Comparison of ENCODE assay signal across 19 cellular contexts in genomic region chr17:8953152-8953885, GRCh38. TPM values are rescaled to one million over a fixed set of nuclear protein-coding genes. Genes with fewer than 3 reads are reported as not detected.
DNase-seq lines count a peak whose midpoint lies in the region; ATAC-seq, FAIRE-seq and TF ChIP-seq lines count a peak whose summit lies in the region.
"Had no signal": no experiment of that assay in that cellular context is flagged by ENCODE, and none has a peak within 500 bp of the region (broad histone marks: within the 10 kb centered on the region; RNA-seq: fewer than 3 reads in every experiment).

No MANE protein-coding gene starts in this region.

- H3K9me3 ChIP-seq in DND-41 (ENCODE audit: insufficient read depth, low read length, severe bottlenecking) (no peaks in the 10 kb centered on the region), osteoblast (ENCODE audit: low read depth, low read length) (no peaks in the 10 kb centered on the region)
- no peaks in the 10 kb centered on the region for H3K9me3 ChIP-seq in naive thymus-derived CD4-positive, alpha-beta T cell (ENCODE audit: control insufficient read depth in 2 of 3, low read length in 3 of 3)
- H3K9me3 ChIP-seq: BE2C, body of pancreas had no signal

- peaks cover 0 to 17% (median 0%) of the 10 kb centered on the region in 7 donors for H3K9me3 Mint-ChIP-seq in CD14-positive monocyte
- no peaks in the 10 kb centered on the region for H3K9me3 Mint-ChIP-seq in activated T-helper 17 cell treated with anti-CD3 and anti-CD28 coated beads, Interleukin-2, amount 50 U/mL, for 72 hours
- H3K9me3 Mint-ChIP-seq in naive thymus-derived CD4-positive, alpha-beta T cell, result peaks cover 0 to 24% (median 3%) of the 10 kb centered on the region in 11 donors
- H3K9me3 Mint-ChIP-seq: GM23338 had no signal

- H3K4me3 ChIP-seq in DND-41 (ENCODE audit: low read depth in 1 of 2, low read length in 2 of 2) (no peak overlapping the region), osteoblast (ENCODE audit: insufficient read depth, low read length) (no peak overlapping the region)
- H3K4me3 ChIP-seq in naive thymus-derived CD4-positive, alpha-beta T cell (ENCODE audit: low read length), result peak overlapping the region; percentile 22
- H3K4me3 ChIP-seq: body of pancreas, GM23338, skin epidermis had no signal

- CTCF ChIA-PET in naive thymus-derived CD4-positive, alpha-beta T cell (lab: Charles Lee), result interaction anchor here (0.8 to 1.5 kb wide), 7 partner anchors 9 to 58 kb away, joined by 3 to 8 read pairs (median 3); partner anchors contain the start of gene PIK3R5

- no peaks in the 10 kb centered on the region for H3K27me3 Mint-ChIP-seq in CD14-positive monocyte (ENCODE audit: low read depth in 3 of 3)
- no peaks in the 10 kb centered on the region for H3K27me3 Mint-ChIP-seq in activated T-helper 17 cell treated with anti-CD3 and anti-CD28 coated beads, Interleukin-2, amount 50 U/mL, for 72 hours
- no peaks in the 10 kb centered on the region for H3K27me3 Mint-ChIP-seq in naive thymus-derived CD4-positive, alpha-beta T cell
- H3K27me3 Mint-ChIP-seq: activated CD4-positive, alpha-beta memory T cell treated with anti-CD3 and anti-CD28 coated beads, Interleukin-2, amount 10 ng/mL, durations not matched to agents 7 days and 5 days; stimulated activated naive CD8-positive, alpha-beta T cell treated with anti-CD3 and anti-CD28 coated beads, Interleukin-15, amount 100 ng/mL, for 72 hours had no signal

- FAIRE-seq in frontal cortex (lab: Jason Lieb, UNC), result no peak

- H3K4me2 ChIP-seq in DND-41 (ENCODE audit: insufficient read depth, low read length) (0 out of 2 replicates have a peak overlapping the region, but pooled peaks have one; percentile 55), osteoblast (ENCODE audit: insufficient read depth, low read length) (no peak overlapping the region)
- H3K4me2 ChIP-seq: GM23338 had no signal

- peak overlapping the region; percentile 97 to 100 (median 100) for H3K27ac Mint-ChIP-seq in CD14-positive monocyte
- no peak overlapping the region for H3K27ac Mint-ChIP-seq in activated T-helper 17 cell treated with anti-CD3 and anti-CD28 coated beads, Interleukin-2, amount 50 U/mL, for 72 hours
- H3K27ac Mint-ChIP-seq in naive thymus-derived CD4-positive, alpha-beta T cell, result peak overlapping the region; percentile 29 to 98 (median 96)

- peaks cover 82% of the 10 kb centered on the region for H3K79me2 ChIP-seq in DND-41 (ENCODE audit: insufficient read depth, low read length)
- no peaks in the 10 kb centered on the region for H3K79me2 ChIP-seq in osteoblast (ENCODE audit: insufficient read depth, low read length)

- H3K9ac ChIP-seq in DND-41 (ENCODE audit: low read depth, low read length), result no peak overlapping the region

- no peak for ATAC-seq in DND-41 (ENCODE audit: insufficient read depth, low read depth)
- ATAC-seq in activated T-helper 17 cell treated with anti-CD3 and anti-CD28 coated beads, Interleukin-2, amount 50 U/mL, for 72 hours (replicated peaks), result no peak
- ATAC-seq in naive thymus-derived CD4-positive, alpha-beta T cell, result peak; percentile 21
- ATAC-seq in HG03045 (IDR thresholded peaks at IDR 0.05; ENCODE audit: unreplicated experiment), result no peak
- ATAC-seq: body of pancreas had no signal

- no peak for DNase-seq in CD14-positive monocyte (ENCODE audit: low spot score)
- DNase-seq in DND-41, result no peak
- DNase-seq in naive thymus-derived CD4-positive, alpha-beta T cell, result no peak
- DNase-seq in frontal cortex (ENCODE audit: low spot score in 2 of 2), result no peak
- no peak for DNase-seq in anterior cingulate cortex (lab: John Stamatoyannopoulos, UW)
- DNase-seq in osteoblast (ENCODE audit: insufficient read length, low spot score, missing footprints), result no peak
- DNase-seq: activated CD4-positive, alpha-beta memory T cell treated with anti-CD3 and anti-CD28 coated beads, Interleukin-2, amount 10 ng/mL, durations not matched to agents 7 days and 5 days; BE2C; body of pancreas; MV-4-11; NCI-H2171; stimulated activated naive CD8-positive, alpha-beta T cell treated with anti-CD3 and anti-CD28 coated beads, Interleukin-15, amount 100 ng/mL, for 72 hours; T-helper 9 cell had no signal

- POLR2A ChIA-PET in naive thymus-derived CD4-positive, alpha-beta T cell (lab: Charles Lee), result interaction anchor here (0.6 to 11.9 kb wide), 6 partner anchors 10 to 732 kb away, joined by 3 to 126 read pairs (median 6); partner anchors contain the start of gene PIK3R5

- H3K36me3 Mint-ChIP-seq in CD14-positive monocyte, result peaks cover 70 to 77% of the 10 kb centered on the region in 2 donors
- H3K36me3 Mint-ChIP-seq in activated T-helper 17 cell treated with anti-CD3 and anti-CD28 coated beads, Interleukin-2, amount 50 U/mL, for 72 hours (ENCODE audit: low read depth), result peaks cover 61% of the 10 kb centered on the region
- H3K36me3 Mint-ChIP-seq in naive thymus-derived CD4-positive, alpha-beta T cell, result peaks cover 20 to 76% (median 40%) of the 10 kb centered on the region in 5 donors

- H2AFZ ChIP-seq in DND-41 (ENCODE audit: low read depth, low read length) (no peak overlapping the region), osteoblast (ENCODE audit: low read length) (no peak overlapping the region)
- H2AFZ ChIP-seq: GM23338 had no signal

- H3K27me3 ChIP-seq in DND-41 (ENCODE audit: insufficient read depth, low read length, poor library complexity) (no peaks in the 10 kb centered on the region), osteoblast (ENCODE audit: insufficient read depth, low read length) (peaks cover 2% of the 10 kb centered on the region)
- no peaks in the 10 kb centered on the region for H3K27me3 ChIP-seq in naive thymus-derived CD4-positive, alpha-beta T cell (ENCODE audit: control insufficient read depth in 2 of 2, insufficient read depth in 2 of 2, low read length in 2 of 2)
- H3K27me3 ChIP-seq: BE2C, body of pancreas had no signal

- H3K4me1 Mint-ChIP-seq in CD14-positive monocyte, result peaks cover 92% of the 10 kb centered on the region
- H3K4me1 Mint-ChIP-seq in activated T-helper 17 cell treated with anti-CD3 and anti-CD28 coated beads, Interleukin-2, amount 50 U/mL, for 72 hours, result peaks cover 72% of the 10 kb centered on the region
- H3K4me1 Mint-ChIP-seq in naive thymus-derived CD4-positive, alpha-beta T cell, result peaks cover 75 to 100% (median 98%) of the 10 kb centered on the region in 7 donors

- TF ChIP-seq CTCF in CD14-positive monocyte (IDR thresholded peaks at IDR 0.05), result no peak
- no peak for TF ChIP-seq CTCF in DND-41 (IDR thresholded peaks at IDR 0.05; ENCODE audit: borderline replicate concordance, extremely low read depth, low read length, poor library complexity, severe bottlenecking)
- TF ChIP-seq CTCF in osteoblast (IDR thresholded peaks at IDR 0.05; ENCODE audit: extremely low read depth, low read depth, low read length), result no peak

- H3K4me1 ChIP-seq in DND-41 (ENCODE audit: insufficient read depth, low read length) (peaks cover 51% of the 10 kb centered on the region), osteoblast (ENCODE audit: insufficient read depth, low read length) (no peaks in the 10 kb centered on the region)
- H3K4me1 ChIP-seq in naive thymus-derived CD4-positive, alpha-beta T cell (ENCODE audit: control insufficient read depth in 2 of 2, insufficient read depth in 2 of 2, low read length in 2 of 2), result peaks cover 84 to 99% of the 10 kb centered on the region in 2 donors
- H3K4me1 ChIP-seq: BE2C, body of pancreas had no signal

- intact Hi-C loops in CD14-positive monocyte (cut with micrococcal nuclease), result no loop called here
- intact Hi-C loops in naive thymus-derived CD4-positive, alpha-beta T cell (cut with micrococcal nuclease), result no loop called here

- H3K4me3 Mint-ChIP-seq in CD14-positive monocyte, result peak overlapping the region; percentile 73 to 83
- peak overlapping the region; percentile 24 for H3K4me3 Mint-ChIP-seq in activated T-helper 17 cell treated with anti-CD3 and anti-CD28 coated beads, Interleukin-2, amount 50 U/mL, for 72 hours
- peak overlapping the region in 9 of 10 donors; percentile 25 to 94 (median 71) for H3K4me3 Mint-ChIP-seq in naive thymus-derived CD4-positive, alpha-beta T cell
- H3K4me3 Mint-ChIP-seq: GM23338, neural crest cell had no signal

- H3K36me3 ChIP-seq in DND-41 (ENCODE audit: insufficient read depth, low read length) (peaks cover 5% of the 10 kb centered on the region; the same call in 1 of the 2 replicates), osteoblast (ENCODE audit: insufficient read depth, low read length) (no peaks in the 10 kb centered on the region)
- H3K36me3 ChIP-seq in naive thymus-derived CD4-positive, alpha-beta T cell (ENCODE audit: control insufficient read depth in 2 of 3, insufficient read depth in 3 of 3, low read length in 3 of 3), result no peaks in the 10 kb centered on the region
- H3K36me3 ChIP-seq: BE2C had no signal

- H4K20me1 ChIP-seq in DND-41 (ENCODE audit: insufficient read depth, low read length), result peaks cover 31% of the 10 kb centered on the region
- H4K20me1 ChIP-seq in osteoblast (ENCODE audit: insufficient read depth, low read length), result no peaks in the 10 kb centered on the region

- peak overlapping the region; percentile 47 for H3K27ac ChIP-seq in DND-41 (ENCODE audit: low read length)
- peak overlapping the region; percentile 70 for H3K27ac ChIP-seq in naive thymus-derived CD4-positive, alpha-beta T cell (ENCODE audit: low read depth, low read length)
- no peak overlapping the region for H3K27ac ChIP-seq in osteoblast (ENCODE audit: low read depth, low read length)

RNA-seq across cellular contexts. Expression of gene PIK3R5, which starts 12.2 kb away (rescaled TPM):
- 10 to 100 TPM; 32.1 to 47.5 TPM for polyA plus RNA-seq in CD14-positive monocyte
- 10 to 100 TPM; 47.2 to 78.6 TPM for total RNA-seq in activated T-helper 17 cell treated with anti-CD3 and anti-CD28 coated beads, Interleukin-2, amount 50 U/mL, for 72 hours
- total RNA-seq in naive thymus-derived CD4-positive, alpha-beta T cell, result 100 to 1,000 TPM in 2 of 5 experiments, 10 to 100 TPM in 3; 73.5 to 231 (median 77.6) TPM
- polyA plus RNA-seq in naive thymus-derived CD4-positive, alpha-beta T cell, result 10 to 100 TPM; 18.0 to 47.6 TPM
- total RNA-seq in frontal cortex (0.41 TPM), osteoblast (under 0.01 and 0.36 TPM in 2 replicates)
- total RNA-seq: lung microvascular endothelial cell had no signal

Comparison
In these comparisons a context has a peak if more than half of its experiments do, and no peak if none do; other contexts are left out.
1. H3K4me3 Mint-ChIP-seq: peak in every context shown above with its lines; median percentile 78 in CD14-positive monocyte; 71 in naive thymus-derived CD4-positive, alpha-beta T cell; 24 in activated T-helper 17 cell treated with anti-CD3 and anti-CD28 coated beads, Interleukin-2, amount 50 U/mL, for 72 hours.
2. RNA of gene PIK3R5, which starts 12.2 kb away (total RNA-seq): 47.2 to 78.6 TPM in activated T-helper 17 cell treated with anti-CD3 and anti-CD28 coated beads, Interleukin-2, amount 50 U/mL, for 72 hours and 73.5 to 231 TPM in naive thymus-derived CD4-positive, alpha-beta T cell; 0.41 TPM in frontal cortex (single experiment) and under 0.01 to 0.36 TPM in osteoblast; every median in the first group is over 10 times any median in the second.